ENCODE assay signal across 19 cellular contexts in genomic region chr18:61755553-61755952, GRCh38.
DNase-seq lines count a peak whose midpoint lies in the region; ATAC-seq and TF ChIP-seq lines count a peak whose summit lies in the region.
"Had no signal": no experiment of that assay in that cellular context is flagged by ENCODE, and none has a peak within 500 bp of the region (broad histone marks: within the 10 kb centered on the region; RNA-seq: fewer than 3 reads in every experiment).

No MANE protein-coding gene starts in this region.

- DNase-seq in ELF-1 (ENCODE audit: low read depth, low spot score) (peak; percentile 10), choroid plexus epithelial cell (ENCODE audit: low read depth) (peak; percentile 28), sciatic nerve (ENCODE audit: low spot score) (no peak), Peyer's patch (no peak)
- DNase-seq in activated naive CD4-positive, alpha-beta T cell treated with anti-CD3 and anti-CD28 coated beads, Interleukin-2, amount 50 U/mL, for 16 hours = no peak
- DNase-seq in activated naive CD8-positive, alpha-beta T cell treated with anti-CD3 and anti-CD28 coated beads for 36 hours = no peak
- DNase-seq: AML-193; Caco-2; CD4-positive, alpha-beta T cell; GDM1; H7; HFFc6 had no signal

- no peak overlapping the region for H3K4me3 Mint-ChIP-seq in nephron
- no peak overlapping the region for H3K4me3 Mint-ChIP-seq in activated naive CD8-positive, alpha-beta T cell treated with anti-CD3 and anti-CD28 coated beads for 36 hours
- H3K4me3 Mint-ChIP-seq: CD4-positive, alpha-beta T cell; HFFc6 had no signal

- H3K36me3 ChIP-seq in Peyer's patch = no peaks in the 10 kb centered on the region

- peaks cover 16% of the 10 kb centered on the region for H3K4me1 Mint-ChIP-seq in nephron
- no peaks in the 10 kb centered on the region for H3K4me1 Mint-ChIP-seq in activated naive CD8-positive, alpha-beta T cell treated with anti-CD3 and anti-CD28 coated beads for 36 hours

- no peaks in the 10 kb centered on the region for H3K9me3 Mint-ChIP-seq in nephron
- H3K9me3 Mint-ChIP-seq in activated naive CD8-positive, alpha-beta T cell treated with anti-CD3 and anti-CD28 coated beads for 36 hours = peaks cover 3% of the 10 kb centered on the region
- H3K9me3 Mint-ChIP-seq: CD4-positive, alpha-beta T cell; HFFc6 had no signal

- no peaks in the 10 kb centered on the region for H3K9me3 ChIP-seq in Peyer's patch
- H3K9me3 ChIP-seq: A549, Caco-2 had no signal

- peaks cover 13% of the 10 kb centered on the region for H3K27me3 Mint-ChIP-seq in nephron (ENCODE audit: low read depth)
- H3K27me3 Mint-ChIP-seq in activated naive CD8-positive, alpha-beta T cell treated with anti-CD3 and anti-CD28 coated beads for 36 hours = peaks cover 23% of the 10 kb centered on the region

- intact Hi-C loops in sciatic nerve (cut with DNase I) = no loop called here

- H3K36me3 Mint-ChIP-seq in nephron (ENCODE audit: low read depth) = no peaks in the 10 kb centered on the region
- no peaks in the 10 kb centered on the region for H3K36me3 Mint-ChIP-seq in activated naive CD8-positive, alpha-beta T cell treated with anti-CD3 and anti-CD28 coated beads for 36 hours

- ATAC-seq in sciatic nerve (peak; percentile 71), HG03196 (IDR thresholded peaks at IDR 0.05; ENCODE audit: unreplicated experiment) (no peak)
- ATAC-seq: A549, HCT116, HepG2 had no signal

- peak overlapping the region in 2 of 3 experiments; percentile 14 to 56 for H3K27ac Mint-ChIP-seq in nephron
- no peak overlapping the region for H3K27ac Mint-ChIP-seq in activated naive CD8-positive, alpha-beta T cell treated with anti-CD3 and anti-CD28 coated beads for 36 hours
- H3K27ac Mint-ChIP-seq: CD4-positive, alpha-beta T cell; HFFc6 had no signal

- no peaks in the 10 kb centered on the region for H3K4me1 ChIP-seq in Peyer's patch
- H3K4me1 ChIP-seq: A549, Caco-2 had no signal

- no peak overlapping the region for H3K27ac ChIP-seq in Peyer's patch
- H3K27ac ChIP-seq: 22Rv1, A549, C4-2B had no signal

- no peak for TF ChIP-seq CTCF in choroid plexus epithelial cell (conservative IDR thresholded peaks at IDR 0.05; ENCODE audit: low read depth, low read length)
- no peak for TF ChIP-seq CTCF in nephron (IDR thresholded peaks at IDR 0.05; ENCODE audit: unreplicated experiment in 3 of 3)
- TF ChIP-seq CTCF in Peyer's patch (IDR thresholded peaks at IDR 0.05) = no peak

- TF ChIP-seq POLR2A in Peyer's patch (IDR thresholded peaks at IDR 0.05) = no peak

- H3K4me3 ChIP-seq in choroid plexus epithelial cell (ENCODE audit: low read depth, low read length) (no peak overlapping the region), Peyer's patch (no peak overlapping the region)
- H3K4me3 ChIP-seq: A549 had no signal

- no peaks in the 10 kb centered on the region for H3K27me3 ChIP-seq in Peyer's patch

Comparison
In these comparisons a context has a peak if more than half of its experiments do, and no peak if none do; other contexts are left out.
1. DNase-seq: peak in ELF-1 (single experiment) and choroid plexus epithelial cell (single experiment); none in sciatic nerve (single experiment), activated naive CD4-positive, alpha-beta T cell treated with anti-CD3 and anti-CD28 coated beads, Interleukin-2, amount 50 U/mL, for 16 hours (single experiment), activated naive CD8-positive, alpha-beta T cell treated with anti-CD3 and anti-CD28 coated beads for 36 hours (single experiment) and Peyer's patch (0 of 3).